9 cellular contexts compared by ENCODE assay signal in the genomic region with DNA sequence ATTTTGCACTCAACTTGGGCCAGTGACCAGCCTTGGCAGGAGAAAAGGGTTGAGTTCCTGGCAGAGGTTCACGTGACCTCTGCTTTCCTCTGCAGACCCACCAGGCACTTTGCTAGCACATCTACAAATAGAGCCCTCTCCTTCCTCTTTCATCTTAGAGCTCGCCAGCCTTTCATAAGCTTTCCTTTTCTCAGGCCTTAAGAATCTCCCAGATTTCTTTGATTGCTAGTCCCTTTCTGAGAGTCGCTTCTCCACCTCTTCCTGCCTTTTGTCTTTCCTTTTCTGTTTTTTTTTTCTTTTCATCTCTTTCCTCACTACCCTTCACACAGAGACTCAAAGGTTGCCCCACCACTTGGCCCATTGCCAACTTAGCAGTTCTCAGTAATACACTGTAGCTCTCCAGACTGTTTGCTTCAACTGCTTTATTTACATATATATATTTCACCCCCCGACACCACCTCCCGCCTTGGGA.
DNase-seq lines count a peak whose midpoint lies in the region; ATAC-seq, FAIRE-seq and TF ChIP-seq lines count a peak whose summit lies in the region.
"Had no signal": no experiment of that assay in that cellular context is flagged by ENCODE, and none has a peak within 500 bp of the region (broad histone marks: within the 10 kb centered on the region; RNA-seq: fewer than 3 reads in every experiment).

No MANE protein-coding gene starts in this region.

- TF ChIP-seq EP300 in upper lobe of left lung (IDR thresholded peaks at IDR 0.05) = no peak

- H3K4me1 Mint-ChIP-seq in activated T-cell treated with anti-CD3 and anti-CD28 coated beads, Interleukin-2, amount 50 U/mL, for 72 hours (ENCODE audit: low read depth) = no peaks in the 10 kb centered on the region

- DNase-seq in HCEC 1CT = peak; percentile 1
- peak; percentile 49 for DNase-seq in NCI-H510A treated with DMSO at 0.1 percent for 48 hours (lab: John Stamatoyannopoulos, UW)
- peak; percentile 28 for DNase-seq in endothelial cell of umbilical vein (ENCODE audit: low read depth, low spot score)
- peak; percentile 33 for DNase-seq in omental fat pad (ENCODE audit: low spot score)
- DNase-seq in activated T-cell treated with anti-CD3 and anti-CD28 coated beads, Interleukin-2, amount 50 U/mL, for 72 hours = no peak
- no peak for DNase-seq in upper lobe of left lung
- DNase-seq in GM03348 (ENCODE audit: low spot score) = no peak
- no peak for DNase-seq in NCI-H526 (lab: John Stamatoyannopoulos, UW)

- H3K4me3 Mint-ChIP-seq in activated T-cell treated with anti-CD3 and anti-CD28 coated beads, Interleukin-2, amount 50 U/mL, for 72 hours = no peak overlapping the region

- peaks cover 0 to 2% of the 10 kb centered on the region in 2 donors for H3K36me3 Mint-ChIP-seq in activated T-cell treated with anti-CD3 and anti-CD28 coated beads, Interleukin-2, amount 50 U/mL, for 72 hours (ENCODE audit: insufficient read depth in 2 of 2)

- H3K4me3 ChIP-seq in endothelial cell of umbilical vein (replicated peaks in 1 of 3; ENCODE audit: insufficient read depth in 1 of 3, low read depth in 1 of 3, low read length in 3 of 3) (no peak overlapping the region), upper lobe of left lung (no peak overlapping the region)

- H3K27ac Mint-ChIP-seq in activated T-cell treated with anti-CD3 and anti-CD28 coated beads, Interleukin-2, amount 50 U/mL, for 72 hours = no peak overlapping the region

- intact Hi-C loops in endothelial cell of umbilical vein (cut with micrococcal nuclease) = no loop called here

- H3K9me3 Mint-ChIP-seq in activated T-cell treated with anti-CD3 and anti-CD28 coated beads, Interleukin-2, amount 50 U/mL, for 72 hours = peaks cover 5 to 10% of the 10 kb centered on the region in 2 donors

- H3K27ac ChIP-seq in endothelial cell of umbilical vein (ENCODE audit: insufficient read depth, low read depth, low read length) = no peak overlapping the region
- H3K27ac ChIP-seq in upper lobe of left lung = no peak overlapping the region

- 12 to 20% methylated on average over 5 of the region's 5 CpGs for WGBS in upper lobe of left lung, 2 donors

- no peak overlapping the region for H3K9ac ChIP-seq in endothelial cell of umbilical vein (replicated peaks; ENCODE audit: extremely low read depth, insufficient read depth, low read length)

- ATAC-seq in omental fat pad (ENCODE audit: low FRiP score) (no peak), upper lobe of left lung (ENCODE audit: low FRiP score in 2 of 2) (no peak)
- ATAC-seq in activated T-cell treated with anti-CD3 and anti-CD28 coated beads, Interleukin-2, amount 50 U/mL, for 72 hours (replicated peaks in 1 of 2) = no peak

- H3K9me3 ChIP-seq in endothelial cell of umbilical vein (replicated peaks; ENCODE audit: control insufficient read depth, insufficient read depth, low read length) (no peaks in the 10 kb centered on the region), upper lobe of left lung (no peaks in the 10 kb centered on the region)

- H3K4me1 ChIP-seq in endothelial cell of umbilical vein (ENCODE audit: control insufficient read depth, extremely low read depth, insufficient read depth, low read length) (no peaks in the 10 kb centered on the region), upper lobe of left lung (peaks cover 0 to 5% (median 0%) of the 10 kb centered on the region in 4 donors)

- H2AFZ ChIP-seq in endothelial cell of umbilical vein (ENCODE audit: low read depth, low read length) = no peak overlapping the region

- no peaks in the 10 kb centered on the region for H3K27me3 Mint-ChIP-seq in activated T-cell treated with anti-CD3 and anti-CD28 coated beads, Interleukin-2, amount 50 U/mL, for 72 hours (ENCODE audit: low read depth)

- dilution Hi-C loops in endothelial cell of umbilical vein (cut with MboI; ENCODE audit: extremely low pct_ligation_motif_present, low sequenced_read_pairs) = no loop called here

- H4K20me1 ChIP-seq in endothelial cell of umbilical vein (replicated peaks; ENCODE audit: control insufficient read depth, extremely low read depth, insufficient read depth, low read length) = no peaks in the 10 kb centered on the region

- POLR2A ChIA-PET in endothelial cell of umbilical vein (lab: Charles Lee) = no interaction called here

- CTCF ChIA-PET in endothelial cell of umbilical vein (lab: Charles Lee) = no interaction called here

- no peak for TF ChIP-seq CTCF in endothelial cell of umbilical vein (IDR thresholded peaks at IDR 0.05; ENCODE audit: extremely low read depth in 1 of 2, insufficient read depth in 1 of 2, low read depth in 1 of 2, low read length in 2 of 2)
- TF ChIP-seq CTCF in omental fat pad (IDR thresholded peaks at IDR 0.05) = no peak
- no peak for TF ChIP-seq CTCF in upper lobe of left lung (IDR thresholded peaks at IDR 0.05)

- H3K27me3 ChIP-seq in endothelial cell of umbilical vein (ENCODE audit: control insufficient read depth in 2 of 2, insufficient read depth in 2 of 2, low read length in 2 of 2) (no peaks in the 10 kb centered on the region), upper lobe of left lung (no peaks in the 10 kb centered on the region)

- FAIRE-seq in endothelial cell of umbilical vein (lab: Jason Lieb, UNC) = no peak
- FAIRE-seq: H1 had no signal

- no peaks in the 10 kb centered on the region for H3K79me2 ChIP-seq in endothelial cell of umbilical vein (ENCODE audit: control insufficient read depth, insufficient read depth, low read length)

- no peaks in the 10 kb centered on the region for H3K36me3 ChIP-seq in endothelial cell of umbilical vein (ENCODE audit: control insufficient read depth in 2 of 2, extremely low read depth in 1 of 2, insufficient read depth in 2 of 2, low read length in 2 of 2)
- no peaks in the 10 kb centered on the region for H3K36me3 ChIP-seq in upper lobe of left lung

- H3K9me1 ChIP-seq in endothelial cell of umbilical vein (replicated peaks; ENCODE audit: control insufficient read depth, extremely low read depth, insufficient read depth, low read length) = no peaks in the 10 kb centered on the region

- TF ChIP-seq POLR2A in endothelial cell of umbilical vein (IDR thresholded peaks at IDR 0.05; ENCODE audit: low read depth, low read length) = no peak
- TF ChIP-seq POLR2A in upper lobe of left lung (IDR thresholded peaks at IDR 0.05) = no peak

- no TSS peak for BruUV-seq in endothelial cell of umbilical vein (replicated peaks; lab: Mats Ljungman, UMichigan)

- H3K4me2 ChIP-seq in endothelial cell of umbilical vein (ENCODE audit: insufficient read depth, low read length) = no peak overlapping the region

TF ChIP-seq in endothelial cell of umbilical vein, 7 proteins besides CTCF, POLR2A, EP300 and RAD21:
- no peak for TF ChIP-seq GATA2 (IDR thresholded peaks at IDR 0.05; ENCODE audit: insufficient read depth, insufficient read length, low read depth, low read length)
- no peak for TF ChIP-seq MYC (IDR thresholded peaks at IDR 0.05; ENCODE audit: low read depth, low read length)
- TF ChIP-seq, protein P1, sequence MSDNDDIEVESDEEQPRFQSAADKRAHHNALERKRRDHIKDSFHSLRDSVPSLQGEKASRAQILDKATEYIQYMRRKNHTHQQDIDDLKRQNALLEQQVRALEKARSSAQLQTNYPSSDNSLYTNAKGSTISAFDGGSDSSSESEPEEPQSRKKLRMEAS (IDR thresholded peaks at IDR 0.05; ENCODE audit: insufficient read depth, insufficient read length) = no peak
- TF ChIP-seq EZH2 (IDR thresholded peaks at IDR 0.05; ENCODE audit: borderline replicate concordance, low read depth, low read length, severe bottlenecking) = no peak
- no peak for TF ChIP-seq JUN (IDR thresholded peaks at IDR 0.05; ENCODE audit: borderline replicate concordance, insufficient read depth, insufficient read length, low read depth)
- no peak for TF ChIP-seq POLR2AphosphoS5 (IDR thresholded peaks at IDR 0.05; ENCODE audit: insufficient read depth, low read depth, low read length)
- no peak for TF ChIP-seq FOS (IDR thresholded peaks at IDR 0.05; ENCODE audit: borderline replicate concordance, insufficient read depth, low read length)

Comparison
In these comparisons a context has a peak if more than half of its experiments do, and no peak if none do; other contexts are left out.
1. DNase-seq: peak in HCEC 1CT (single experiment), NCI-H510A treated with DMSO at 0.1 percent for 48 hours (single experiment), endothelial cell of umbilical vein (single experiment) and omental fat pad (single experiment); none in activated T-cell treated with anti-CD3 and anti-CD28 coated beads, Interleukin-2, amount 50 U/mL, for 72 hours (0 of 2), upper lobe of left lung (0 of 2), GM03348 (single experiment) and NCI-H526 (0 of 2).